ENCODE assay signal across 9 cellular contexts in genomic region chr3:4828279-4829030, GRCh38.
DNase-seq lines count a peak whose midpoint lies in the region; ATAC-seq and TF ChIP-seq lines count a peak whose summit lies in the region.
"Had no signal": no experiment of that assay in that cellular context is flagged by ENCODE, and none has a peak within 500 bp of the region (broad histone marks: within the 10 kb centered on the region; RNA-seq: fewer than 3 reads in every experiment).

No MANE protein-coding gene starts in this region.

- intact Hi-C loops in right cardiac atrium (cut with DNase I), result loop anchor here in 2 of 4 donors (10.0 kb wide), 2 partner anchors 104 to 196 kb away; no protein-coding TSS in a partner anchor
- intact Hi-C loops in tibial artery (cut with DNase I; ENCODE audit: low total_unique reads), result loop anchor here (5.0 kb wide), 1 partner anchor 159 kb away; no protein-coding TSS in a partner anchor

- no peaks in the 10 kb centered on the region for H3K27me3 Mint-ChIP-seq in T-helper 1 cell treated with Interleukin-12 subunit alpha and Interleukin-12 subunit beta and Interleukin-4 antibody, amounts not matched to agents 30 μg/mL and 1 μg/mL, for 36 hours (ENCODE audit: low read depth)
- H3K27me3 Mint-ChIP-seq in activated naive CD8-positive, alpha-beta T cell treated with anti-CD3 and anti-CD28 coated beads, Interleukin-2, amount 10 ng/mL, durations not matched to agents 7 days and 5 days, result no peaks in the 10 kb centered on the region

- peaks cover 60% of the 10 kb centered on the region for H3K36me3 Mint-ChIP-seq in T-helper 1 cell treated with Interleukin-12 subunit alpha and Interleukin-12 subunit beta and Interleukin-4 antibody, amounts not matched to agents 30 μg/mL and 1 μg/mL, for 36 hours (ENCODE audit: low read depth)
- peaks cover 53% of the 10 kb centered on the region for H3K36me3 Mint-ChIP-seq in activated naive CD8-positive, alpha-beta T cell treated with anti-CD3 and anti-CD28 coated beads, Interleukin-2, amount 10 ng/mL, durations not matched to agents 7 days and 5 days

- POLR2A ChIA-PET in activated naive CD8-positive, alpha-beta T cell treated with anti-CD3 and anti-CD28 coated beads, Interleukin-2, amount 10 ng/mL, durations not matched to agents 7 days and 5 days (lab: Charles Lee), result interaction anchor here (0.6 to 17.1 kb wide), 7 partner anchors 13 to 153 kb away, joined by 3 to 489 read pairs (median 3); partner anchors contain the start of gene BHLHE40

- H3K4me3 Mint-ChIP-seq in T-helper 1 cell treated with Interleukin-12 subunit alpha and Interleukin-12 subunit beta and Interleukin-4 antibody, amounts not matched to agents 30 μg/mL and 1 μg/mL, for 36 hours, result no peak overlapping the region
- peak overlapping the region; percentile 66 for H3K4me3 Mint-ChIP-seq in activated naive CD8-positive, alpha-beta T cell treated with anti-CD3 and anti-CD28 coated beads, Interleukin-2, amount 10 ng/mL, durations not matched to agents 7 days and 5 days

- peaks cover 87% of the 10 kb centered on the region for H3K4me1 Mint-ChIP-seq in T-helper 1 cell treated with Interleukin-12 subunit alpha and Interleukin-12 subunit beta and Interleukin-4 antibody, amounts not matched to agents 30 μg/mL and 1 μg/mL, for 36 hours (ENCODE audit: low read depth)
- peaks cover 89% of the 10 kb centered on the region for H3K4me1 Mint-ChIP-seq in activated naive CD8-positive, alpha-beta T cell treated with anti-CD3 and anti-CD28 coated beads, Interleukin-2, amount 10 ng/mL, durations not matched to agents 7 days and 5 days

- H3K27ac ChIP-seq in right cardiac atrium (ENCODE audit: low read length), result peak overlapping the region; percentile 5
- peak overlapping the region; percentile 69 to 75 for H3K27ac ChIP-seq in tibial artery

- H3K9me3 ChIP-seq in right cardiac atrium (ENCODE audit: control insufficient read depth, low read length) (no peaks in the 10 kb centered on the region), tibial artery (no peaks in the 10 kb centered on the region)

- peaks cover 23% of the 10 kb centered on the region for H3K4me1 ChIP-seq in right cardiac atrium (ENCODE audit: control insufficient read depth, insufficient read depth, low read length)
- H3K4me1 ChIP-seq in tibial artery, result peaks cover 0 to 71% (median 61%) of the 10 kb centered on the region in 4 donors

- no peak for DNase-seq in T-helper 1 cell
- no peak for DNase-seq in activated naive CD8-positive, alpha-beta T cell treated with anti-CD3 and anti-CD28 coated beads, Interleukin-2, amount 10 ng/mL, durations not matched to agents 7 days and 5 days
- peak; percentile 49 to 76 (median 67) for DNase-seq in right cardiac atrium
- peak; percentile 68 to 74 for DNase-seq in tibial artery
- DNase-seq: retina had no signal

- H3K9me3 Mint-ChIP-seq in T-helper 1 cell treated with Interleukin-12 subunit alpha and Interleukin-12 subunit beta and Interleukin-4 antibody, amounts not matched to agents 30 μg/mL and 1 μg/mL, for 36 hours, result peaks cover under 1% of the 10 kb centered on the region
- peaks cover under 1% of the 10 kb centered on the region for H3K9me3 Mint-ChIP-seq in activated naive CD8-positive, alpha-beta T cell treated with anti-CD3 and anti-CD28 coated beads, Interleukin-2, amount 10 ng/mL, durations not matched to agents 7 days and 5 days

- no peak for TF ChIP-seq CTCF in tibial artery (IDR thresholded peaks at IDR 0.05)

- peaks cover 0 to 20% (median 0%) of the 10 kb centered on the region in 3 donors for H3K36me3 ChIP-seq in tibial artery

- ATAC-seq in activated naive CD8-positive, alpha-beta T cell treated with anti-CD3 and anti-CD28 coated beads, Interleukin-2, amount 10 ng/mL, durations not matched to agents 7 days and 5 days (ENCODE audit: low read depth), result no peak
- ATAC-seq in right cardiac atrium (peak; percentile 15 to 53), HG02938 (IDR thresholded peaks at IDR 0.05; ENCODE audit: unreplicated experiment) (no peak), HG02981 (IDR thresholded peaks at IDR 0.05; ENCODE audit: unreplicated experiment) (no peak), HG03378 (IDR thresholded peaks at IDR 0.05; ENCODE audit: unreplicated experiment) (no peak)

- H3K27ac Mint-ChIP-seq in T-helper 1 cell treated with Interleukin-12 subunit alpha and Interleukin-12 subunit beta and Interleukin-4 antibody, amounts not matched to agents 30 μg/mL and 1 μg/mL, for 36 hours, result peak overlapping the region; percentile 99
- peak overlapping the region; percentile 100 for H3K27ac Mint-ChIP-seq in activated naive CD8-positive, alpha-beta T cell treated with anti-CD3 and anti-CD28 coated beads, Interleukin-2, amount 10 ng/mL, durations not matched to agents 7 days and 5 days

- H3K27me3 ChIP-seq in right cardiac atrium (ENCODE audit: control insufficient read depth, insufficient read depth) (no peaks in the 10 kb centered on the region), tibial artery (no peaks in the 10 kb centered on the region)

- 68% methylated on average over 10 of the region's 10 CpGs for WGBS in right cardiac atrium

- no peak overlapping the region for H3K4me3 ChIP-seq in right cardiac atrium (ENCODE audit: low read length)
- H3K4me3 ChIP-seq in tibial artery, result no peak overlapping the region

Comparison
In these comparisons a context has a peak if more than half of its experiments do, and no peak if none do; other contexts are left out.
1. DNase-seq: peak in right cardiac atrium (3 of 3) and tibial artery (2 of 2); none in T-helper 1 cell (0 of 5) and activated naive CD8-positive, alpha-beta T cell treated with anti-CD3 and anti-CD28 coated beads, Interleukin-2, amount 10 ng/mL, durations not matched to agents 7 days and 5 days (single experiment).
2. ATAC-seq: peak in right cardiac atrium (2 of 2); none in activated naive CD8-positive, alpha-beta T cell treated with anti-CD3 and anti-CD28 coated beads, Interleukin-2, amount 10 ng/mL, durations not matched to agents 7 days and 5 days (single experiment), HG02938 (single experiment), HG02981 (single experiment) and HG03378 (single experiment).